ENCODE assay signal across 10 cellular contexts in genomic region chr5:21831145-21831787, GRCh38.
DNase-seq lines count a peak whose midpoint lies in the region; ATAC-seq and TF ChIP-seq lines count a peak whose summit lies in the region.
"Had no signal": no experiment of that assay in that cellular context is flagged by ENCODE, and none has a peak within 500 bp of the region (broad histone marks: within the 10 kb centered on the region; RNA-seq: fewer than 3 reads in every experiment).

No MANE protein-coding gene starts in this region.

- DNase-seq in MV-4-11 (lab: John Stamatoyannopoulos, UW) = peak; percentile 42
- DNase-seq in GM03348 (ENCODE audit: low spot score) = no peak
- DNase-seq in NCI-H1417 treated with DMSO at 0.1 percent for 48 hours (lab: John Stamatoyannopoulos, UW) = no peak
- DNase-seq in stimulated activated naive CD8-positive, alpha-beta T cell treated with anti-CD3 and anti-CD28 coated beads, Interleukin-15, Interleukin-2, amounts not matched to agents 100 U/mL and 50 U/mL, for 24 hours = no peak
- DNase-seq in omental fat pad (ENCODE audit: low spot score) = no peak
- DNase-seq: natural killer cell had no signal

- ATAC-seq in GM18498 (IDR thresholded peaks at IDR 0.05; ENCODE audit: unreplicated experiment) (peak; percentile 91), GM19467 (IDR thresholded peaks at IDR 0.05; ENCODE audit: unreplicated experiment) (peak; percentile 89), HG02943 (IDR thresholded peaks at IDR 0.05; ENCODE audit: low read depth, unreplicated experiment) (peak; percentile 81), omental fat pad (ENCODE audit: low FRiP score) (no peak)
- ATAC-seq in stimulated activated naive CD8-positive, alpha-beta T cell treated with anti-CD3 and anti-CD28 coated beads, Interleukin-15, Interleukin-2, amounts not matched to agents 100 U/mL and 50 U/mL, for 24 hours = no peak
- ATAC-seq: natural killer cell, Panc1 had no signal

- TF ChIP-seq CTCF in omental fat pad (IDR thresholded peaks at IDR 0.05) = no peak

Comparison
In these comparisons a context has a peak if more than half of its experiments do, and no peak if none do; other contexts are left out.
1. ATAC-seq: peak in GM18498 (single experiment), GM19467 (single experiment) and HG02943 (single experiment); none in stimulated activated naive CD8-positive, alpha-beta T cell treated with anti-CD3 and anti-CD28 coated beads, Interleukin-15, Interleukin-2, amounts not matched to agents 100 U/mL and 50 U/mL, for 24 hours (single experiment) and omental fat pad (single experiment).